Comparison of ENCODE assay signal across 1 cellular context in the genomic region with DNA sequence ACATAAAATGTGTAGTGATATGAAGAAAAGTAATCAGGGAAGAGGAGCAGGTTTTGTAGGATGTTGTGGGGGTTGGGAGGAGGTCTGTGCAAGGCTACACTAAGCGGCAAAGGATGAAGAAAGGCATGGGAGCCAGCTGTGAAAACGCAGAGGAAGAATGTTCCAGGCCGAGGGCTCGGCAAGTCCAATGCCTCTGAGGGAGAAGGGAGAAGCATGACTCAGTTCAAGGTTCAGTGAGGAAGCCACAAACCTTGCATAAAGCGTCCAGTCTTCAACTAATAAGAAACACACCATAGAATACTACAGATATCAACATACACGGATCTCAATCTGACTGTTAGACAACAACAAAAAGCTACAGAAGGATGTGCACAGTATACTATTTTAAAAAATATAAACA.
TF ChIP-seq lines count a peak whose summit lies in the region.

No MANE protein-coding gene starts in this region.

TF ChIP-seq in H1, 55 proteins besides CTCF, POLR2A, EP300 and RAD21:
- no peak for TF ChIP-seq HDAC6 (IDR thresholded peaks at IDR 0.05; ENCODE audit: low read depth, low read length)
- no peak for TF ChIP-seq KDM4A (IDR thresholded peaks at IDR 0.05; ENCODE audit: low read depth, low read length, severe bottlenecking)
